In genomic region chr4:152281822-152282221, GRCh38 we compare ENCODE assay signal across 18 cellular contexts.
"Had no signal": no experiment of that assay in that cellular context is flagged by ENCODE, and none has a peak within 500 bp of the region (broad histone marks: within the 10 kb centered on the region; RNA-seq: fewer than 3 reads in every experiment).

No MANE protein-coding gene starts in this region.

- H3K27ac ChIP-seq: dorsolateral prefrontal cortex, gastrocnemius medialis, heart left ventricle, right lobe of liver, transverse colon had no signal

- H3K36me3 ChIP-seq: gastrocnemius medialis, heart left ventricle, right lobe of liver, transverse colon had no signal

- ATAC-seq: activated CD8-positive, alpha-beta memory T cell treated with anti-CD3 and anti-CD28 coated beads, Interleukin-2, amount 10 ng/mL, durations not matched to agents 7 days and 5 days; gastrocnemius medialis; heart left ventricle; right lobe of liver; SK-N-SH treated with all-trans-retinoic acid at 6 μM for 48 hours; stimulated activated naive CD8-positive, alpha-beta T cell treated with anti-CD3 and anti-CD28 coated beads, Interleukin-15, Interleukin-2, amounts not matched to agents 100 U/mL and 50 U/mL, for 24 hours had no signal

- H3K27me3 Mint-ChIP-seq: activated CD4-positive, alpha-beta T cell treated with anti-CD3 and anti-CD28 coated beads, Interleukin-2, amount 10 ng/mL, durations not matched to agents 24 days and 14 days; activated CD8-positive, alpha-beta memory T cell treated with anti-CD3 and anti-CD28 coated beads, Interleukin-2, amount 10 ng/mL, durations not matched to agents 7 days and 5 days had no signal

- H3K4me3 ChIP-seq: dorsolateral prefrontal cortex, gastrocnemius medialis, heart left ventricle, lung, right lobe of liver, smooth muscle cell, transverse colon had no signal

- H3K9me3 ChIP-seq: gastrocnemius medialis, heart left ventricle, right lobe of liver, transverse colon had no signal

- H3K9me3 Mint-ChIP-seq: neural crest cell had no signal

- H3K4me1 ChIP-seq: gastrocnemius medialis, heart left ventricle, right lobe of liver had no signal

- H3K4me3 Mint-ChIP-seq: activated CD4-positive, alpha-beta T cell treated with anti-CD3 and anti-CD28 coated beads, Interleukin-2, amount 10 ng/mL, durations not matched to agents 24 days and 14 days; activated CD8-positive, alpha-beta memory T cell treated with anti-CD3 and anti-CD28 coated beads, Interleukin-2, amount 10 ng/mL, durations not matched to agents 7 days and 5 days; activated T-helper 1 cell treated with anti-CD3 and anti-CD28 coated beads, Interleukin-12 subunit alpha, Interleukin-12 subunit beta, Interleukin-2, Interleukin-4 antibody, amounts not matched to agents 30 ng/mL and 10 ng/mL and 1 ng/mL, durations not matched to agents 14 hours and 24 hours and 36 hours; mesothelial cell of epicardium; neural crest cell had no signal

- H3K36me3 Mint-ChIP-seq: activated CD8-positive, alpha-beta memory T cell treated with anti-CD3 and anti-CD28 coated beads, Interleukin-2, amount 10 ng/mL, durations not matched to agents 7 days and 5 days; mesothelial cell of epicardium had no signal

- H3K27me3 ChIP-seq: dorsolateral prefrontal cortex, gastrocnemius medialis, heart left ventricle, right lobe of liver, transverse colon had no signal

- DNase-seq: activated CD4-positive, alpha-beta T cell treated with anti-CD3 and anti-CD28 coated beads, Interleukin-2, amount 10 ng/mL, durations not matched to agents 24 days and 14 days; activated CD8-positive, alpha-beta memory T cell treated with anti-CD3 and anti-CD28 coated beads, Interleukin-2, amount 10 ng/mL, durations not matched to agents 7 days and 5 days; dorsolateral prefrontal cortex; erythroblast; gastrocnemius medialis; heart left ventricle; right lobe of liver; SHP77 treated with DMSO at 0.1 percent for 48 hours; stimulated activated CD4-positive, alpha-beta T cell treated with anti-CD3 and anti-CD28 coated beads, Interleukin-4, amount 100 ng/mL, for 4 hours; stimulated activated CD8-positive, alpha-beta memory T cell treated with anti-CD3 and anti-CD28 coated beads, Interleukin-4, amount 100 ng/mL, for 48 hours; stimulated activated naive CD8-positive, alpha-beta T cell treated with anti-CD3 and anti-CD28 coated beads, Interleukin-15, Interleukin-2, amounts not matched to agents 100 U/mL and 50 U/mL, for 24 hours; transverse colon had no signal

- H3K4me1 Mint-ChIP-seq: neural crest cell had no signal

- H3K27ac Mint-ChIP-seq: activated CD4-positive, alpha-beta T cell treated with anti-CD3 and anti-CD28 coated beads, Interleukin-2, amount 10 ng/mL, durations not matched to agents 24 days and 14 days; activated CD8-positive, alpha-beta memory T cell treated with anti-CD3 and anti-CD28 coated beads, Interleukin-2, amount 10 ng/mL, durations not matched to agents 7 days and 5 days; activated T-helper 1 cell treated with anti-CD3 and anti-CD28 coated beads, Interleukin-12 subunit alpha, Interleukin-12 subunit beta, Interleukin-2, Interleukin-4 antibody, amounts not matched to agents 30 ng/mL and 10 ng/mL and 1 ng/mL, durations not matched to agents 14 hours and 24 hours and 36 hours; mesothelial cell of epicardium had no signal
